In genomic region chr11:35734669-35735068, GRCh38 we compare ENCODE assay signal across 1 cellular context.
A peak's percentile ranks its signal among the peaks of the same experiment; 100 is the strongest.
TF ChIP-seq lines count a peak whose summit lies in the region.

No MANE protein-coding gene starts in this region.

TF ChIP-seq in HepG2, 621 proteins besides CTCF, POLR2A, EP300 and RAD21 (continues in another document):
- TF ChIP-seq ZBTB37 (CRISPR knock-in tag; IDR thresholded peaks at IDR 0.05) (no peak), ZNF605 (CRISPR knock-in tag; IDR thresholded peaks at IDR 0.05) (no peak), XRCC5 (optimal IDR thresholded peaks at IDR 0.05; ENCODE audit: low read length) (no peak), ARNTL (CRISPR knock-in tag; IDR thresholded peaks at IDR 0.05) (no peak), NR2F2 (IDR thresholded peaks at IDR 0.05; ENCODE audit: borderline replicate concordance, low read depth) (no peak), ATF7 (IDR thresholded peaks at IDR 0.05) (no peak), ATF7 (CRISPR knock-in tag; IDR thresholded peaks at IDR 0.05) (no peak), GFI1 (CRISPR knock-in tag; IDR thresholded peaks at IDR 0.05; ENCODE audit: borderline replicate concordance) (no peak), SOX6 (IDR thresholded peaks at IDR 0.05) (no peak), SOX6 (CRISPR knock-in tag; IDR thresholded peaks at IDR 0.05) (0 out of 2 replicates have a peak, but pooled peaks have one; percentile 10), ZNF713 (CRISPR knock-in tag; IDR thresholded peaks at IDR 0.05) (no peak), E2F2 (CRISPR knock-in tag; IDR thresholded peaks at IDR 0.05; ENCODE audit: borderline replicate concordance) (no peak), RAD51 (IDR thresholded peaks at IDR 0.05; ENCODE audit: borderline replicate concordance) (no peak), NPAS2 (CRISPR knock-in tag; IDR thresholded peaks at IDR 0.05; ENCODE audit: borderline replicate concordance) (no peak), PAF1 (CRISPR knock-in tag; IDR thresholded peaks at IDR 0.05) (no peak), SALL1 (CRISPR knock-in tag; IDR thresholded peaks at IDR 0.05) (no peak), ZGPAT (CRISPR knock-in tag; IDR thresholded peaks at IDR 0.05) (no peak), ZSCAN30 (CRISPR knock-in tag; IDR thresholded peaks at IDR 0.05) (no peak), CREB1 (IDR thresholded peaks at IDR 0.05) (no peak), CREB1 (CRISPR knock-in tag; IDR thresholded peaks at IDR 0.05) (0 out of 2 replicates have a peak, but pooled peaks have one; percentile 11), ASH2L (IDR thresholded peaks at IDR 0.05; ENCODE audit: insufficient read length, low read depth, low read length) (peak; percentile 46), AHR (CRISPR knock-in tag; IDR thresholded peaks at IDR 0.05) (no peak), BRD4 (CRISPR knock-in tag; IDR thresholded peaks at IDR 0.05) (no peak), HINFP (CRISPR knock-in tag; IDR thresholded peaks at IDR 0.05; ENCODE audit: low read depth) (no peak), PAXIP1 (CRISPR knock-in tag; conservative IDR thresholded peaks at IDR 0.05) (peak; percentile 39; the same call in 1 of the 2 replicates), ZNF644 (CRISPR knock-in tag; IDR thresholded peaks at IDR 0.05; ENCODE audit: low read depth) (0 out of 2 replicates have a peak, but pooled peaks have one; percentile 16), HNF4A (CRISPR knock-in tag; IDR thresholded peaks at IDR 0.05) (peak; percentile 52), ZNF792 (CRISPR knock-in tag; IDR thresholded peaks at IDR 0.05) (no peak), FOXO1 (CRISPR knock-in tag; IDR thresholded peaks at IDR 0.05) (no peak), ZNF296 (CRISPR knock-in tag; conservative IDR thresholded peaks at IDR 0.05) (no peak), THAP11 (CRISPR knock-in tag; IDR thresholded peaks at IDR 0.05) (no peak), ZNF563 (CRISPR knock-in tag; IDR thresholded peaks at IDR 0.05) (no peak), ZFP36L2 (CRISPR knock-in tag; IDR thresholded peaks at IDR 0.05) (no peak), ZMYM3 (CRISPR knock-in tag; IDR thresholded peaks at IDR 0.05) (no peak), ZFP37 (CRISPR knock-in tag; IDR thresholded peaks at IDR 0.05; ENCODE audit: borderline replicate concordance) (no peak), ZNF841 (CRISPR knock-in tag; IDR thresholded peaks at IDR 0.05; ENCODE audit: borderline replicate concordance) (no peak), MIER3 (CRISPR knock-in tag; IDR thresholded peaks at IDR 0.05; ENCODE audit: borderline replicate concordance) (no peak), FOSL1 (CRISPR knock-in tag; IDR thresholded peaks at IDR 0.05; ENCODE audit: borderline replicate concordance) (no peak), ZNF619 (CRISPR knock-in tag; IDR thresholded peaks at IDR 0.05) (no peak), RXRB (CRISPR knock-in tag; IDR thresholded peaks at IDR 0.05; ENCODE audit: borderline replicate concordance) (no peak), KAT2B (IDR thresholded peaks at IDR 0.05; ENCODE audit: borderline replicate concordance, low read depth, low read length) (no peak), NFIB (CRISPR knock-in tag; IDR thresholded peaks at IDR 0.05; ENCODE audit: borderline replicate concordance) (no peak), ZNF615 (CRISPR knock-in tag; IDR thresholded peaks at IDR 0.05; ENCODE audit: borderline replicate concordance) (no peak), MIXL1 (CRISPR knock-in tag; IDR thresholded peaks at IDR 0.05) (0 out of 2 replicates have a peak, but pooled peaks have one; percentile 51), ZNF3 (CRISPR knock-in tag; IDR thresholded peaks at IDR 0.05) (no peak), FOXP1 (IDR thresholded peaks at IDR 0.05) (no peak), FOXP1 (CRISPR knock-in tag; IDR thresholded peaks at IDR 0.05) (no peak), DDIT3 (CRISPR knock-in tag; IDR thresholded peaks at IDR 0.05) (no peak), CAMTA2 (CRISPR knock-in tag; IDR thresholded peaks at IDR 0.05; ENCODE audit: borderline replicate concordance) (no peak), SMAD1 (CRISPR knock-in tag; IDR thresholded peaks at IDR 0.05; ENCODE audit: borderline replicate concordance, low read depth) (no peak), MEIS2 (CRISPR knock-in tag; IDR thresholded peaks at IDR 0.05) (no peak), ZNF124 (CRISPR knock-in tag; IDR thresholded peaks at IDR 0.05) (no peak), SUZ12 (IDR thresholded peaks at IDR 0.05; ENCODE audit: low read depth, low read length) (no peak), GMEB2 (CRISPR knock-in tag; IDR thresholded peaks at IDR 0.05; ENCODE audit: low read depth) (no peak), CEBPG (CRISPR knock-in tag; IDR thresholded peaks at IDR 0.05) (no peak), TCF7 (IDR thresholded peaks at IDR 0.05; ENCODE audit: low read depth) (no peak), KLF16 (CRISPR knock-in tag; IDR thresholded peaks at IDR 0.05) (no peak), NFATC3 (CRISPR knock-in tag; IDR thresholded peaks at IDR 0.05) (no peak), RFX3 (CRISPR knock-in tag; IDR thresholded peaks at IDR 0.05) (no peak), PHF5A (CRISPR knock-in tag; IDR thresholded peaks at IDR 0.05; ENCODE audit: low read depth, unreplicated experiment) (no peak), ZBTB1 (CRISPR knock-in tag; IDR thresholded peaks at IDR 0.05; ENCODE audit: borderline replicate concordance) (no peak), SNAPC4 (CRISPR knock-in tag; IDR thresholded peaks at IDR 0.05) (no peak), HDAC2 (CRISPR knock-in tag; IDR thresholded peaks at IDR 0.05) (no peak)
